In the genomic region with DNA sequence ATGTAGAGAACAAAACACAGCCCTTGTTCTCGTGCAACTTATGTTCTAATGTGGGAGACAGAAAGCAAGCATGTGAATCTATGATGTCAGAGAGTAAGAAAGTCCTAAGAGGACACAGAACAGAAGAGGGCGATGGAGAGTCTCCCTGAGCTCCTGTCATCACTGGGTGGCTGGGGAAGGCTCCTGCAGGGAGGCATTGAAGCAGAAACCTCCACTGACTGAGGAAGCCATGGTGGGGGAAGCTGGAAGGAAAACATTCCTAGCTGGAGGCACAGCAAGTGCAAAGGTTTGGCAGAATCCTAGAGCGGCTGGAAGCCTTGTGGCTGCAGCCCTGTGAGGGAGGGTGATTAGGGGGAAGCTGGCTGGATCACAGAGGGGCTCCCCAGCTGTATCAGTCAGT, we compare ENCODE assay signal across 8 cellular contexts.
DNase-seq lines count a peak whose midpoint lies in the region; ATAC-seq and TF ChIP-seq lines count a peak whose summit lies in the region.

No MANE protein-coding gene starts in this region.

- CTCF ChIA-PET in WTC11 (lab: Charles Lee): interaction anchor here (0.7 to 2.0 kb wide), 16 partner anchors 9 to 599 kb away, joined by 3 to 28 read pairs (median 4); no protein-coding TSS in a partner anchor

- no peak overlapping the region for H3K4me3 Mint-ChIP-seq in WTC11

- H3K27me3 ChIP-seq in lower lobe of right lung (ENCODE audit: low read depth): no peaks in the 10 kb centered on the region

- H3K27ac ChIP-seq in lower lobe of right lung: no peak overlapping the region

- no peaks in the 10 kb centered on the region for H3K4me1 ChIP-seq in lower lobe of right lung

- no peak overlapping the region for H3K4me3 ChIP-seq in LNCaP clone FGC (ENCODE audit: low read depth, low read length)
- H3K4me3 ChIP-seq in lower lobe of right lung: no peak overlapping the region

- H3K27ac Mint-ChIP-seq in WTC11: no peak overlapping the region

- H3K36me3 Mint-ChIP-seq in WTC11: peaks cover 2% of the 10 kb centered on the region

- H3K27me3 Mint-ChIP-seq in WTC11 (ENCODE audit: low read depth): peaks cover 13% of the 10 kb centered on the region

- H3K9me3 Mint-ChIP-seq in WTC11: peaks cover 4% of the 10 kb centered on the region

- TF ChIP-seq CTCF in LNCaP clone FGC (IDR thresholded peaks at IDR 0.05; ENCODE audit: control insufficient read depth, extremely low read depth, insufficient read depth): peak; percentile 46; the same call in 1 of the 2 replicates
- TF ChIP-seq CTCF in WTC11 (IDR thresholded peaks at IDR 0.05): no peak
- peak; percentile 25 for TF ChIP-seq CTCF in lower lobe of right lung (IDR thresholded peaks at IDR 0.05)

- H3K4me1 Mint-ChIP-seq in WTC11: no peaks in the 10 kb centered on the region

- no peaks in the 10 kb centered on the region for H3K9me3 ChIP-seq in lower lobe of right lung

- intact Hi-C loops in lower lobe of right lung (cut with DNase I): no loop called here

- H3K36me3 ChIP-seq in lower lobe of right lung: no peaks in the 10 kb centered on the region

- ATAC-seq in WTC11 (peak; percentile 84), lower lobe of right lung (no peak), GM19455 (IDR thresholded peaks at IDR 0.05; ENCODE audit: unreplicated experiment) (no peak), HG02642 (IDR thresholded peaks at IDR 0.05; ENCODE audit: poor library complexity, unreplicated experiment) (no peak), GM21447 (IDR thresholded peaks at IDR 0.05; ENCODE audit: unreplicated experiment) (no peak)

- DNase-seq in GM04504 (ENCODE audit: low read depth) (peak; percentile 13), LNCaP clone FGC (ENCODE audit: low read depth) (peak; percentile 8), WTC11 (ENCODE audit: low spot score) (peak; percentile 46), lower lobe of right lung (no peak)
- DNase-seq in NK-92 treated with Interleukin-12 subunit alpha and Interleukin-12 subunit beta, amount 100 ng/mL, for 24 hours (lab: John Stamatoyannopoulos, UW): no peak

- POLR2A ChIA-PET in WTC11 (lab: Charles Lee): interaction anchor here (0.6 kb wide), 1 partner anchor 152 kb away, joined by 6 read pairs; no protein-coding TSS in a partner anchor

TF ChIP-seq in WTC11, 78 proteins besides CTCF, POLR2A, EP300 and RAD21:
- no peak for TF ChIP-seq FOXP4 (CRISPR knock-in tag; IDR thresholded peaks at IDR 0.05)
- no peak for TF ChIP-seq ELF4 (CRISPR knock-in tag; IDR thresholded peaks at IDR 0.05; ENCODE audit: low read depth)
- TF ChIP-seq ZNF532 (CRISPR knock-in tag; IDR thresholded peaks at IDR 0.05; ENCODE audit: borderline replicate concordance): no peak
- TF ChIP-seq ZNF671 (CRISPR knock-in tag; IDR thresholded peaks at IDR 0.05): no peak
- TF ChIP-seq SOX15 (CRISPR knock-in tag; IDR thresholded peaks at IDR 0.05): no peak
- no peak for TF ChIP-seq MXD4 (CRISPR knock-in tag; IDR thresholded peaks at IDR 0.05; ENCODE audit: borderline replicate concordance)

Comparison
In these comparisons a context has a peak if more than half of its experiments do, and no peak if none do; other contexts are left out.
1. DNase-seq: peak in GM04504 (single experiment), LNCaP clone FGC (single experiment) and WTC11 (single experiment); none in lower lobe of right lung (single experiment) and NK-92 treated with Interleukin-12 subunit alpha and Interleukin-12 subunit beta, amount 100 ng/mL, for 24 hours (single experiment).